ENCODE assay signal across 24 cellular contexts in the genomic region with DNA sequence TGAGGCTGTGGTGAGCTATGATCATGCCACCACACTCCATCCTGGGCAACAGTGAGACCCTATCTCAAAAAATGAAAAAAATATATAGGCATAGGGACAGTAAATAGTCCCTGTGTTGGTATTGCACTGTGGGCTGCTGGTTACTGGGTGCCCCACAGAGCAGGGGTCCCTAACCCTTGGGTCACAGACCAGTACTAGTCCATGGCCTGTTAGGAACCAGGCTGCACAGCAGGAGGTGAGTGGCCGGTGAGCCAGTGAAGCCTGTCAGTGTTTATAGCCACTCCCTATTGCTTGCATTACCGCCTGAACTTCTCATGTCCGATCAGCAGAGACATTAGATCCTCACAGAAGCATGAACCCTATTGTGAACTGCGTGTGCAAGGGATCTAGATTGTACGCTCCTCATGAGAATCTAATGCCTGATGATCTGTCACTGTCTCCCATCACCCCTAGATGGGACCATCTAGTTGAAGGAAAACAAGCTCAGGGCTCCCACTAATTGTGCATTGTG.
"Had no signal": no experiment of that assay in that cellular context is flagged by ENCODE, and none has a peak within 500 bp of the region (broad histone marks: within the 10 kb centered on the region; RNA-seq: fewer than 3 reads in every experiment).

No MANE protein-coding gene starts in this region.

- DNase-seq: activated CD4-positive, CD25-positive, alpha-beta regulatory T cell; activated CD8-positive, alpha-beta T cell treated with anti-CD3 and anti-CD28 coated beads for 36 hours; activated gamma-delta T cell; activated naive CD4-positive, alpha-beta T cell treated with anti-CD3 and anti-CD28 coated beads for 36 hours; activated T-cell treated with anti-CD3 and anti-CD28 coated beads for 4 hours; brain microvascular endothelial cell; MG63; NCI-H1105; NCI-H1436; NCI-H1694 treated with DMSO at 0.1 percent for 48 hours; NCI-H2029 treated with DMSO at 0.1 percent for 48 hours; NCI-H510A treated with DMSO at 0.1 percent for 48 hours; NCI-H69; NK-92 treated with Interleukin-12 subunit alpha and Interleukin-12 subunit beta, amount 100 ng/mL, for 24 hours; OCI-M1; RPMI8226; T-cell; T-helper 2 cell; T1000 had no signal

- H3K4me3 Mint-ChIP-seq: activated CD8-positive, alpha-beta T cell treated with anti-CD3 and anti-CD28 coated beads for 36 hours; activated naive CD4-positive, alpha-beta T cell treated with anti-CD3 and anti-CD28 coated beads for 36 hours; activated naive CD8-positive, alpha-beta T cell; T-cell had no signal

- H3K27me3 ChIP-seq: brain microvascular endothelial cell, cardiac muscle cell, MG63 had no signal

- H3K27me3 Mint-ChIP-seq: activated CD8-positive, alpha-beta T cell treated with anti-CD3 and anti-CD28 coated beads for 36 hours; activated naive CD8-positive, alpha-beta T cell; T-cell had no signal

- H3K27ac Mint-ChIP-seq: activated CD8-positive, alpha-beta T cell treated with anti-CD3 and anti-CD28 coated beads for 36 hours; activated naive CD4-positive, alpha-beta T cell treated with anti-CD3 and anti-CD28 coated beads for 36 hours; activated naive CD8-positive, alpha-beta T cell had no signal

- H3K9me3 ChIP-seq: MG63 had no signal

- H3K4me3 ChIP-seq: cardiac muscle cell, MG63, SK-N-MC had no signal

- ATAC-seq: activated CD8-positive, alpha-beta T cell treated with anti-CD3 and anti-CD28 coated beads for 36 hours; Panc1; Right ventricle myocardium inferior; T-cell had no signal

- H3K9me3 Mint-ChIP-seq: activated CD8-positive, alpha-beta T cell treated with anti-CD3 and anti-CD28 coated beads for 36 hours; activated naive CD4-positive, alpha-beta T cell treated with anti-CD3 and anti-CD28 coated beads for 36 hours; T-cell had no signal

- H3K27ac ChIP-seq: brain microvascular endothelial cell, cardiac muscle cell, SK-N-MC had no signal
